In genomic region chr2:20378891-20379519, GRCh38 we compare ENCODE assay signal across 8 cellular contexts. TPM values are rescaled to one million over a fixed set of nuclear protein-coding genes. Genes with fewer than 3 reads are reported as not detected.
A peak's percentile ranks its signal among the peaks of the same experiment; 100 is the strongest.
DNase-seq lines count a peak whose midpoint lies in the region; ATAC-seq and TF ChIP-seq lines count a peak whose summit lies in the region.

No MANE protein-coding gene starts in this region.

- no peak overlapping the region for H2BK120ac ChIP-seq in trophoblast cell (ENCODE audit: insufficient read depth, low read length, poor library complexity)

- no peak overlapping the region for H3K9ac ChIP-seq in trophoblast cell (ENCODE audit: low read length)

- H3K9me3 ChIP-seq in cardiac muscle cell (ENCODE audit: low read depth), result no peaks in the 10 kb centered on the region
- H3K9me3 ChIP-seq in trophoblast cell (ENCODE audit: insufficient read depth, low read depth, low read length), result peaks cover 2% of the 10 kb centered on the region

- H3K4me2 ChIP-seq in trophoblast cell (ENCODE audit: low read length), result no peak overlapping the region

- no peak overlapping the region for H3K4me3 ChIP-seq in WI38 (ENCODE audit: low read depth, low read length)
- no peak overlapping the region for H3K4me3 ChIP-seq in cardiac muscle cell
- no peak overlapping the region for H3K4me3 ChIP-seq in trophoblast cell (ENCODE audit: low read depth, low read length)

- peaks cover 5% of the 10 kb centered on the region for H3K79me1 ChIP-seq in trophoblast cell (ENCODE audit: low read length)

- no peak overlapping the region for H3K14ac ChIP-seq in trophoblast cell (ENCODE audit: low read length)

- H3K27ac ChIP-seq in cardiac muscle cell, result peak overlapping the region; percentile 61
- H3K27ac ChIP-seq in trophoblast cell (ENCODE audit: low read depth, low read length), result no peak overlapping the region

- WGBS in trophoblast cell (ENCODE audit: extremely low coverage, insufficient coverage, insufficient read length), result no CpG with 5 or more reads among the region's 13 CpGs

- TF ChIP-seq CTCF in WI38 (IDR thresholded peaks at IDR 0.05; ENCODE audit: low read depth, low read length) (peak; percentile 80), cardiac muscle cell (IDR thresholded peaks at IDR 0.05; ENCODE audit: low read depth, low read length) (peak; percentile 92)

- no peak for ATAC-seq in GM21528 (IDR thresholded peaks at IDR 0.05; ENCODE audit: low FRiP score, unreplicated experiment)
- ATAC-seq in HG02970 (IDR thresholded peaks at IDR 0.05; ENCODE audit: low FRiP score, unreplicated experiment), result no peak

- H3K36me3 ChIP-seq in cardiac muscle cell (no peaks in the 10 kb centered on the region), trophoblast cell (ENCODE audit: control insufficient read depth in 1 of 2, insufficient read depth in 2 of 2, low read length in 2 of 2) (no peaks in the 10 kb centered on the region)

- H2BK5ac ChIP-seq in trophoblast cell (ENCODE audit: low read depth, low read length, poor library complexity), result no peak overlapping the region

- peaks cover 2% of the 10 kb centered on the region for H3K79me2 ChIP-seq in trophoblast cell (ENCODE audit: control insufficient read depth, insufficient read depth, low read length, poor library complexity)

- peak overlapping the region; percentile 19 for H2AFZ ChIP-seq in trophoblast cell (ENCODE audit: insufficient read depth, low read length, poor library complexity)

- no peak overlapping the region for H4K8ac ChIP-seq in trophoblast cell (ENCODE audit: low read depth, low read length)

- no peak overlapping the region for H3K23ac ChIP-seq in trophoblast cell (ENCODE audit: low read length)

- peak; percentile 91 for DNase-seq in EH (ENCODE audit: low read depth)
- DNase-seq in LoVo (ENCODE audit: low spot score), result peak; percentile 55
- DNase-seq in cardiac muscle cell (ENCODE audit: low read depth in 1 of 2, low spot score in 1 of 2), result peak; percentile 90 to 95
- DNase-seq in trophoblast cell, result peak; percentile 50 to 74
- DNase-seq in stimulated activated CD4-positive, alpha-beta T cell treated with anti-CD3 and anti-CD28 coated beads, Interleukin-12 subunit alpha, Interleukin-12 subunit beta, amount 100 ng/mL, for 4 hours, result no peak

- H4K12ac ChIP-seq in trophoblast cell (ENCODE audit: low read depth, low read length), result no peak overlapping the region

- H4K91ac ChIP-seq in trophoblast cell (ENCODE audit: low read depth, low read length), result no peak overlapping the region

- H3K4ac ChIP-seq in trophoblast cell (ENCODE audit: low read depth, low read length), result no peak overlapping the region

- H3K4me1 ChIP-seq in cardiac muscle cell (ENCODE audit: low read depth) (peaks cover 3% of the 10 kb centered on the region), trophoblast cell (ENCODE audit: control insufficient read depth in 1 of 2, insufficient read depth in 2 of 2, low read length in 2 of 2) (peaks cover 8 to 10% of the 10 kb centered on the region in 2 experiments)

- no peak overlapping the region for H2AK5ac ChIP-seq in trophoblast cell (ENCODE audit: low read length)

- no peak overlapping the region for H3K18ac ChIP-seq in trophoblast cell (ENCODE audit: low read length)

- H3K27me3 ChIP-seq in cardiac muscle cell (no peaks in the 10 kb centered on the region), trophoblast cell (ENCODE audit: insufficient read depth, low read length) (no peaks in the 10 kb centered on the region)

- no peak overlapping the region for H2BK12ac ChIP-seq in trophoblast cell (ENCODE audit: low read length)

RNA-seq across cellular contexts. Expression of gene PUM2, which starts 28.4 kb away (rescaled TPM):
- 27.3 and 35.8 TPM in 2 replicates for total RNA-seq in cardiac muscle cell
- polyA plus RNA-seq in cardiac muscle cell, result 18.4 and 20.1 TPM in 2 replicates
- polyA plus RNA-seq in trophoblast cell (2013), result 48.9 and 50.0 TPM in 2 replicates
